In genomic region chr2:236991874-236992273, GRCh38 we compare ENCODE assay signal across 23 cellular contexts.
"Had no signal": no experiment of that assay in that cellular context is flagged by ENCODE, and none has a peak within 500 bp of the region (broad histone marks: within the 10 kb centered on the region; RNA-seq: fewer than 3 reads in every experiment).

No MANE protein-coding gene starts in this region.

- H3K9ac ChIP-seq: KMS-11 had no signal

- H3K36me3 Mint-ChIP-seq: IgD-negative memory B cell had no signal

- H3K27me3 ChIP-seq: SJSA1 had no signal

- H3K4me3 ChIP-seq: K562, SJSA1, SK-N-MC had no signal

- H3K4me1 Mint-ChIP-seq: IgD-negative memory B cell had no signal

- H3K27ac Mint-ChIP-seq: IgD-negative memory B cell had no signal

- ATAC-seq: K562 had no signal

- H3K9me3 Mint-ChIP-seq: IgD-negative memory B cell had no signal

- H3K9me3 ChIP-seq: SJSA1 had no signal

- H3K27ac ChIP-seq: HL-60, KMS-11, SJSA1, SK-N-MC had no signal

- H3K4me3 Mint-ChIP-seq: IgD-negative memory B cell had no signal

- DNase-seq: Kasumi-1, MM.1S, NCI-H1092 treated with DMSO at 0.1 percent for 48 hours, NCI-H1417, NCI-H1436 treated with DMSO at 0.1 percent for 48 hours, NCI-H1694, NCI-H187 treated with DMSO at 0.1 percent for 48 hours, NCI-H2029 treated with DMSO at 0.1 percent for 48 hours, NCI-H2171 treated with DMSO at 0.1 percent for 48 hours, NCI-H345, NCI-H446 treated with DMSO at 0.1 percent for 48 hours, NCI-H524, NCI-H69, NCI-H774, Right ventricle myocardium superior, RPMI8226, SIG-M5 had no signal

- H3K36me3 ChIP-seq: SJSA1 had no signal
